ENCODE assay signal across 8 cellular contexts in the genomic region with DNA sequence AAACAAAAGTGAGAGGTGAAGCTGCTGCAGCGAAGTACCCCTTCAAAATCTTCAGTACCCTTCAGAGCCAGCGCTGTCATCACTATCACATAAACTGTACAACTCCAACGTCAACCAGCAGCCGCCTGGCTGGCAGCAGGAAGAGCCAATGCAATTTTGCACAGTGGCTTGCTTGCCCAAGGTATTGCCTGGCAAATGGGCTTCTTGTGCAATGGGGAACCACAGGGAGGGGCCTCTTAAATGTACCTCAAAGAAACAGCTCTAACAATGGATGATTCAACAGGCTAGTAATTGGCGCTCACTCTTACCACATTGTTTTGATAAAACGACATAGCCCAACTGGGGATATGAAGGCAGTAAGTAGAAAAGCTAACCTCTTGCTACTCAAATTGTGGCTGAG.
DNase-seq lines count a peak whose midpoint lies in the region; ATAC-seq and TF ChIP-seq lines count a peak whose summit lies in the region.

No MANE protein-coding gene starts in this region.

- H3K79me2 ChIP-seq in ACC112 (ENCODE audit: control insufficient read depth, insufficient read depth, low read length, unreplicated experiment), result peaks cover 82% of the 10 kb centered on the region

- H3K27me3 ChIP-seq in ACC112 (ENCODE audit: insufficient read depth, low read length) (no peaks in the 10 kb centered on the region), subcutaneous abdominal adipose tissue (ENCODE audit: control insufficient read depth in 5 of 5, insufficient read depth in 4 of 5, low read length in 5 of 5) (no peaks in the 10 kb centered on the region)

- POLR2A ChIA-PET in HEK293T (lab: Yijun Ruan, JAX), result interaction anchor here (1.0 to 1.8 kb wide), 2 partner anchors 12 to 125 kb away, joined by 4 to 6 read pairs; a partner anchor contains a TSS

- CTCF ChIA-PET in HEK293T (lab: Yijun Ruan, JAX), result interaction anchor here (1.2 to 1.3 kb wide), 2 partner anchors 8 to 39 kb away, joined by 3 to 5 read pairs; no protein-coding TSS in a partner anchor

- ATAC-seq in Right ventricle myocardium superior (ENCODE audit: poor library complexity) (peak; percentile 72), GM18907 (IDR thresholded peaks at IDR 0.05; ENCODE audit: unreplicated experiment) (no peak)

- intact Hi-C loops in Right ventricle myocardium superior (cut with DNase I), result no loop called here

- no peak overlapping the region for H2AFZ ChIP-seq in ACC112 (ENCODE audit: low read length, unreplicated experiment)

- peaks cover 95% of the 10 kb centered on the region for H3K4me1 ChIP-seq in ACC112 (ENCODE audit: control insufficient read depth, insufficient read depth, low read length, unreplicated experiment)
- H3K4me1 ChIP-seq in subcutaneous abdominal adipose tissue (ENCODE audit: control insufficient read depth in 5 of 5, insufficient read depth in 5 of 5, low read length in 5 of 5), result peaks cover 18 to 59% (median 54%) of the 10 kb centered on the region in 5 donors

- peak overlapping the region; percentile 100 for H3K27ac ChIP-seq in ACC112 (ENCODE audit: low read depth, low read length)
- H3K27ac ChIP-seq in subcutaneous abdominal adipose tissue (ENCODE audit: low read depth, low read length), result peak overlapping the region; percentile 56

- H3K9me3 ChIP-seq in subcutaneous abdominal adipose tissue (ENCODE audit: control insufficient read depth in 5 of 5, low read length in 5 of 5), result no peaks in the 10 kb centered on the region

- DNase-seq in M059J (ENCODE audit: low read depth), result peak; percentile 97
- peak; percentile 65 to 72 for DNase-seq in activated T-cell treated with anti-CD3 and anti-CD28 coated beads, Interleukin-2, amount 50 U/mL, for 48 hours
- peak; percentile 74 for DNase-seq in Right ventricle myocardium superior
- DNase-seq in NCI-H2171 treated with DMSO at 0.1 percent for 48 hours (lab: John Stamatoyannopoulos, UW), result no peak
- DNase-seq in HEK293T (ENCODE audit: extremely low spot score), result no peak

- H3K36me3 ChIP-seq in ACC112 (ENCODE audit: insufficient read depth, low read length) (no peaks in the 10 kb centered on the region), subcutaneous abdominal adipose tissue (ENCODE audit: control insufficient read depth in 5 of 5, insufficient read depth in 5 of 5, low read length in 5 of 5) (no peaks in the 10 kb centered on the region)

- H3K4me3 ChIP-seq in ACC112 (ENCODE audit: low read depth, low read length) (peak overlapping the region; percentile 75), subcutaneous abdominal adipose tissue (ENCODE audit: low read depth in 1 of 5, low read length in 5 of 5) (no peak overlapping the region)

- H3K9ac ChIP-seq in subcutaneous abdominal adipose tissue (ENCODE audit: low read length in 5 of 5), result peak overlapping the region in 2 of 5 donors; percentile 20 to 56

TF ChIP-seq in HEK293T, 16 proteins besides CTCF, POLR2A, EP300 and RAD21:
- no peak for TF ChIP-seq CTBP1 (IDR thresholded peaks at IDR 0.05; ENCODE audit: borderline replicate concordance)
- TF ChIP-seq ZNF384 (IDR thresholded peaks at IDR 0.05), result no peak
- no peak for TF ChIP-seq LEF1 (IDR thresholded peaks at IDR 0.05; ENCODE audit: borderline replicate concordance)
- no peak for TF ChIP-seq ELF4 (IDR thresholded peaks at IDR 0.05)
- no peak for TF ChIP-seq SUZ12 (IDR thresholded peaks at IDR 0.05)
- no peak for TF ChIP-seq NFRKB (IDR thresholded peaks at IDR 0.05)
- no peak for TF ChIP-seq HDGF (IDR thresholded peaks at IDR 0.05; ENCODE audit: borderline replicate concordance)
- TF ChIP-seq FOXK2 (IDR thresholded peaks at IDR 0.05), result no peak
TF ChIP-seq in HEK293T: peak in this region for 0.

Comparison
In these comparisons a context has a peak if more than half of its experiments do, and no peak if none do; other contexts are left out.
1. DNase-seq: peak in M059J (single experiment), activated T-cell treated with anti-CD3 and anti-CD28 coated beads, Interleukin-2, amount 50 U/mL, for 48 hours (2 of 2) and Right ventricle myocardium superior (single experiment); none in NCI-H2171 treated with DMSO at 0.1 percent for 48 hours (single experiment) and HEK293T (single experiment).